Comparison of ENCODE assay signal across 8 cellular contexts in the genomic region with DNA sequence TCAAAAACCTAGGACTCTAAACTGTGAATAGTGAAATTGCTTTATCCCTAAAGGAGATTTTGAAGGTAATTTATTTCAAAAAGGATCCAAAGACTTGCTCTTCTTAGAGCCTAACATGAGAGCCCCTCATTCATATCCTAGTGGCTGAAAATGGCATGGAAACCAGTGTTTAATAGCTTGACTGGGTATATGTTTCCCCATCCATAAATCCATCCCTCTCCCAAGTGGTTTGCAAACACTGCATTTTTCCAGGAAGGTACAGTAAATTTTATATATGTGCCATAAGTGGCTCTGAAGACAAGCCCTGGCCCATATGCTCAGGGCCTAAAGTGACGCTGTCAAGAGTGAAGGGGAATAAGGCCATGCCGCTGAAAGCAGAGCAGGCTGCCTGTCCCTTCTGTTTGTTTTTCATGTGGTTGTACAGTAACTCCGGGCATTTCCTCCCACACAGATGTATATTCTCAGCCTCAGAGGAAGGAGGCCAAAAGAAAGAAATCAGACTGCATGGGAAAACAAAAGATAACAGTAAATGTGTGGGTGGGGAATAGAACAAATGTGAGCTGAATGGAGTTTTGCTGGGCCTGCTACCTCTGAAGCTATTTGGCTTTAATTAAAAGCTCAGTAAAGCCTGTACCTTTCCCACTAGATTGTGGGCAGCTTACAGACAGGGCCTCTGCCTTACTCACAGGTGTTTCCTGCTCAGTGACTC.
A peak's percentile ranks its signal among the peaks of the same experiment; 100 is the strongest.
DNase-seq lines count a peak whose midpoint lies in the region; ATAC-seq and TF ChIP-seq lines count a peak whose summit lies in the region.

No MANE protein-coding gene starts in this region.

- H3K36me3 ChIP-seq in BE2C: no peaks in the 10 kb centered on the region

- DNase-seq in COLO829 (ENCODE audit: low spot score) (peak; percentile 11), fibroblast of the aortic adventitia (ENCODE audit: low read depth) (peak; percentile 84), posterior vena cava (ENCODE audit: low spot score) (no peak), NCI-H1048 (lab: John Stamatoyannopoulos, UW) (no peak), BE2C (no peak)
- DNase-seq in Jurkat, Clone E6-1 (ENCODE audit: low read depth, low spot score): peak; percentile 79
- no peak for DNase-seq in activated CD8-positive, alpha-beta memory T cell treated with anti-CD3 and anti-CD28 coated beads, Interleukin-2, amount 50 U/mL, for 48 hours

- H3K27me3 ChIP-seq in BE2C: no peaks in the 10 kb centered on the region

- TF ChIP-seq CTCF in fibroblast of the aortic adventitia (IDR thresholded peaks at IDR 0.05; ENCODE audit: insufficient read depth, low read length) (peak; percentile 23), BE2C (IDR thresholded peaks at IDR 0.05; ENCODE audit: low read depth, low read length) (no peak)

- peaks cover 7% of the 10 kb centered on the region for H3K4me1 ChIP-seq in BE2C

- H3K9me3 ChIP-seq in BE2C: no peaks in the 10 kb centered on the region

- intact Hi-C loops in posterior vena cava (cut with DNase I): no loop called here

- ATAC-seq in GM21528 (IDR thresholded peaks at IDR 0.05; ENCODE audit: low FRiP score, unreplicated experiment): peak; percentile 84

- H3K4me3 ChIP-seq in Jurkat, Clone E6-1 (ENCODE audit: low read length): no peak overlapping the region
- H3K4me3 ChIP-seq in fibroblast of the aortic adventitia (ENCODE audit: low read depth, low read length): no peak overlapping the region
- no peak overlapping the region for H3K4me3 ChIP-seq in BE2C (ENCODE audit: low read depth, low read length)

Comparison
In these comparisons a context has a peak if more than half of its experiments do, and no peak if none do; other contexts are left out.
1. DNase-seq: peak in COLO829 (single experiment), Jurkat, Clone E6-1 (single experiment) and fibroblast of the aortic adventitia (single experiment); none in posterior vena cava (single experiment), NCI-H1048 (single experiment), BE2C (single experiment) and activated CD8-positive, alpha-beta memory T cell treated with anti-CD3 and anti-CD28 coated beads, Interleukin-2, amount 50 U/mL, for 48 hours (single experiment).